19 cellular contexts compared by ENCODE assay signal in genomic region chr11:44818110-44818509, GRCh38.
A peak's percentile ranks its signal among the peaks of the same experiment; 100 is the strongest.
DNase-seq lines count a peak whose midpoint lies in the region; ATAC-seq and TF ChIP-seq lines count a peak whose summit lies in the region.
"Had no signal": no experiment of that assay in that cellular context is flagged by ENCODE, and none has a peak within 500 bp of the region (broad histone marks: within the 10 kb centered on the region; RNA-seq: fewer than 3 reads in every experiment).

No MANE protein-coding gene starts in this region.

- no peak overlapping the region for H3K4me2 ChIP-seq in neural progenitor cell
- H3K4me2 ChIP-seq in PC-9: no peak overlapping the region
- H3K4me2 ChIP-seq: KMS-11 had no signal

- peak overlapping the region in 6 of 12 donors; percentile 15 to 66 (median 54) for H3K27ac ChIP-seq in heart left ventricle
- peak overlapping the region; percentile 58 for H3K27ac ChIP-seq in left ventricle myocardium inferior (replicated peaks)
- H3K27ac ChIP-seq in neural progenitor cell: no peak overlapping the region
- no peak overlapping the region for H3K27ac ChIP-seq in PC-9
- H3K27ac ChIP-seq: KMS-11 had no signal

- H3K4me3 ChIP-seq in heart left ventricle (no peak overlapping the region), left ventricle myocardium inferior (no peak overlapping the region), neural progenitor cell (no peak overlapping the region), PC-9 (no peak overlapping the region)

- H3K27me3 Mint-ChIP-seq in neural progenitor cell (ENCODE audit: insufficient read depth, low read depth): peaks cover 6% of the 10 kb centered on the region
- H3K27me3 Mint-ChIP-seq: CD4-positive, alpha-beta T cell had no signal

- peaks cover 51% of the 10 kb centered on the region for H3K4me1 Mint-ChIP-seq in neural progenitor cell

- TF ChIP-seq CTCF in heart left ventricle (IDR thresholded peaks at IDR 0.05): no peak
- no peak for TF ChIP-seq CTCF in left ventricle myocardium inferior (IDR thresholded peaks at IDR 0.05; ENCODE audit: borderline replicate concordance)
- TF ChIP-seq CTCF in neural progenitor cell (IDR thresholded peaks at IDR 0.05): no peak
- TF ChIP-seq CTCF in PC-9 (conservative IDR thresholded peaks at IDR 0.05): no peak

- H3K36me3 ChIP-seq in heart left ventricle (peaks cover 0 to 10% (median 0%) of the 10 kb centered on the region in 9 donors), left ventricle myocardium inferior (no peaks in the 10 kb centered on the region), neural progenitor cell (no peaks in the 10 kb centered on the region), PC-9 (ENCODE audit: low read depth) (no peaks in the 10 kb centered on the region)
- H3K36me3 ChIP-seq: BE2C had no signal

- H3K27me3 ChIP-seq in heart left ventricle (no peaks in the 10 kb centered on the region), left ventricle myocardium inferior (ENCODE audit: low read depth) (no peaks in the 10 kb centered on the region), neural progenitor cell (peaks cover 3% of the 10 kb centered on the region), PC-9 (ENCODE audit: insufficient read depth, low read depth) (peaks cover 54% of the 10 kb centered on the region)
- H3K27me3 ChIP-seq: BE2C had no signal

- H3K27ac Mint-ChIP-seq in neural progenitor cell: no peak overlapping the region
- H3K27ac Mint-ChIP-seq: CD4-positive, alpha-beta T cell had no signal

- H3K36me3 Mint-ChIP-seq in neural progenitor cell: peaks cover 36% of the 10 kb centered on the region

- no peaks in the 10 kb centered on the region for H3K9me2 ChIP-seq in PC-9 (ENCODE audit: insufficient read depth)

- WGBS in heart left ventricle, 4 donors: 67 to 87% (median 71%) methylated on average over 4 of the region's 4 CpGs

- H2AFZ ChIP-seq in neural progenitor cell (replicated peaks) (no peak overlapping the region), PC-9 (no peak overlapping the region)

- H4K20me1 ChIP-seq in neural progenitor cell (ENCODE audit: low read depth) (peaks cover 62% of the 10 kb centered on the region), PC-9 (ENCODE audit: insufficient read depth) (no peaks in the 10 kb centered on the region)

- intact Hi-C loops in heart left ventricle (cut with DNase I) (loop anchor here in 2 of 10 donors (5.0 kb wide), 2 partner anchors 36 to 44 kb away; no protein-coding TSS in a partner anchor), cardiac septum (cut with DNase I) (no loop called here), left ventricle myocardium inferior (cut with micrococcal nuclease) (no loop called here), PC-9 (cut with micrococcal nuclease; ENCODE audit: unreplicated experiment) (no loop called here)

- DNase-seq in heart left ventricle (peak in 3 of 5 donors; percentile 30 to 67 (median 36)), cardiac septum (ENCODE audit: low spot score) (no peak), left ventricle myocardium inferior (no peak), pulmonary artery endothelial cell (ENCODE audit: low read depth, low spot score) (peak; percentile 19), neural progenitor cell (ENCODE audit: low spot score) (no peak), PC-9 (no peak), NCI-H1048 (lab: John Stamatoyannopoulos, UW) (no peak), DMS79 (lab: John Stamatoyannopoulos, UW) (no peak)
- DNase-seq: 8988T; BE2C; CD4-positive, alpha-beta T cell; H9; NCI-H1092; NCI-H146; NCI-H2081; NCI-H2227 treated with DMSO at 0.1 percent for 48 hours; NCI-H524 had no signal

- BruUV-seq in PC-9 (replicated peaks; lab: Mats Ljungman, UMichigan): no TSS peak

- H3K9me3 ChIP-seq in heart left ventricle (peaks cover 0 to 3% (median 0%) of the 10 kb centered on the region in 12 donors), left ventricle myocardium inferior (replicated peaks) (peaks cover 5% of the 10 kb centered on the region), neural progenitor cell (ENCODE audit: low read depth) (no peaks in the 10 kb centered on the region), PC-9 (ENCODE audit: insufficient read depth, low read depth) (no peaks in the 10 kb centered on the region; the same call in 1 of the 2 replicates)
- H3K9me3 ChIP-seq: BE2C had no signal

- no peaks in the 10 kb centered on the region for H3K79me2 ChIP-seq in neural progenitor cell (ENCODE audit: low read depth)
- no peaks in the 10 kb centered on the region for H3K79me2 ChIP-seq in PC-9 (ENCODE audit: low read depth)

- H3K4me1 ChIP-seq in heart left ventricle (peaks cover 0 to 87% (median 50%) of the 10 kb centered on the region in 12 donors), left ventricle myocardium inferior (peaks cover 97% of the 10 kb centered on the region), neural progenitor cell (peaks cover 25% of the 10 kb centered on the region), PC-9 (replicated peaks; ENCODE audit: insufficient read depth) (no peaks in the 10 kb centered on the region)
- H3K4me1 ChIP-seq: BE2C had no signal

- no peak overlapping the region for H3K4me3 Mint-ChIP-seq in neural progenitor cell
- H3K4me3 Mint-ChIP-seq: CD4-positive, alpha-beta T cell; H9 had no signal

- no peak for TF ChIP-seq POLR2A in heart left ventricle (IDR thresholded peaks at IDR 0.05)

- CTCF ChIA-PET in PC-9 (lab: Charles Lee): no interaction called here

- peaks cover 5% of the 10 kb centered on the region for H3K9me3 Mint-ChIP-seq in neural progenitor cell
- H3K9me3 Mint-ChIP-seq: CD4-positive, alpha-beta T cell had no signal

- peaks cover 7% of the 10 kb centered on the region for H3F3A ChIP-seq in neural progenitor cell (ENCODE audit: low read depth)
- no peaks in the 10 kb centered on the region for H3F3A ChIP-seq in PC-9 (ENCODE audit: insufficient read depth, low read depth)

- H3K9ac ChIP-seq in neural progenitor cell: no peak overlapping the region
- H3K9ac ChIP-seq: KMS-11 had no signal

- POLR2A ChIA-PET in PC-9 (lab: Charles Lee; ENCODE audit: unreplicated experiment): no interaction called here

- peak in 2 of 4 donors; percentile 23 to 36 for ATAC-seq in heart left ventricle
- ATAC-seq: Panc1 had no signal

Comparison
In these comparisons a context has a peak if more than half of its experiments do, and no peak if none do; other contexts are left out.
1. DNase-seq: peak in heart left ventricle (3 of 5) and pulmonary artery endothelial cell (single experiment); none in cardiac septum (single experiment), left ventricle myocardium inferior (single experiment), neural progenitor cell (single experiment), PC-9 (0 of 2), NCI-H1048 (single experiment) and DMS79 (single experiment).